8 cellular contexts compared by ENCODE assay signal in genomic region chr1:24793762-24794161, GRCh38. TPM values are rescaled to one million over a fixed set of nuclear protein-coding genes. Genes with fewer than 3 reads are reported as not detected.
DNase-seq lines count a peak whose midpoint lies in the region; ATAC-seq and TF ChIP-seq lines count a peak whose summit lies in the region.
"Had no signal": no experiment of that assay in that cellular context is flagged by ENCODE, and none has a peak within 500 bp of the region (broad histone marks: within the 10 kb centered on the region; RNA-seq: fewer than 3 reads in every experiment).

No MANE protein-coding gene starts in this region.

- H3K4me3 ChIP-seq in IMR-90 (ENCODE audit: insufficient read depth, low read depth, low read length) (no peak overlapping the region), mesodermal cell (ENCODE audit: extremely low read depth, insufficient read depth, low read length, poor library complexity, severe bottlenecking) (no peak overlapping the region), upper lobe of left lung (no peak overlapping the region)

- no peak overlapping the region for H4K5ac ChIP-seq in IMR-90 (ENCODE audit: low read depth, low read length)

- in situ Hi-C loops in IMR-90 (cut with MboI; ENCODE audit: low sequenced_read_pairs) (no loop called here), GM13976 (cut with MboI; ENCODE audit: low sequenced_read_pairs, unreplicated experiment) (no loop called here)

- H3K14ac ChIP-seq in IMR-90 (replicated peaks; ENCODE audit: low read depth, low read length), result no peak overlapping the region

- no peak overlapping the region; the same call in 1 of the 2 replicates for H3K4ac ChIP-seq in IMR-90 (ENCODE audit: low read depth, low read length)

- POLR2A ChIA-PET in IMR-90 (lab: Charles Lee; ENCODE audit: unreplicated experiment), result interaction anchor here (0.7 kb wide), 1 partner anchor 23 kb away, joined by 5 read pairs; no protein-coding TSS in a partner anchor

- peak; percentile 90 for DNase-seq in IMR-90
- peak; percentile 49 for DNase-seq in dermis blood vessel endothelial cell
- no peak for DNase-seq in upper lobe of left lung
- no peak for DNase-seq in cerebellum (ENCODE audit: low spot score)
- DNase-seq in anterior cingulate cortex (lab: John Stamatoyannopoulos, UW), result no peak
- DNase-seq in GM13976 (ENCODE audit: low spot score), result no peak
- DNase-seq: naive thymus-derived CD8-positive, alpha-beta T cell had no signal

- H2BK5ac ChIP-seq in IMR-90 (ENCODE audit: low read depth, low read length, poor library complexity, severe bottlenecking), result peak overlapping the region; percentile 95

- H3K36me3 ChIP-seq in IMR-90 (ENCODE audit: control insufficient read depth, insufficient read depth, low read length) (peaks cover 8% of the 10 kb centered on the region), mesodermal cell (ENCODE audit: control insufficient read depth, insufficient read depth, low read length) (peaks cover 20% of the 10 kb centered on the region), upper lobe of left lung (peaks cover 0 to 10% (median 8%) of the 10 kb centered on the region in 4 donors)

- no peak for TF ChIP-seq CTCF in IMR-90 (conservative IDR thresholded peaks at IDR 0.05; ENCODE audit: low read depth, low read length)
- TF ChIP-seq CTCF in upper lobe of left lung (IDR thresholded peaks at IDR 0.05), result no peak
- no peak for TF ChIP-seq CTCF in GM13976 (IDR thresholded peaks at IDR 0.05; ENCODE audit: borderline replicate concordance, control extremely low read depth, extremely low read depth, insufficient read depth, missing control alignments)

- TF ChIP-seq POLR2A in IMR-90 (IDR thresholded peaks at IDR 0.05; ENCODE audit: low read depth, low read length) (no peak), upper lobe of left lung (IDR thresholded peaks at IDR 0.05) (no peak)

- H3K27me3 ChIP-seq in IMR-90 (ENCODE audit: control insufficient read depth, insufficient read depth, low read length), result no peaks in the 10 kb centered on the region
- no peaks in the 10 kb centered on the region for H3K27me3 ChIP-seq in upper lobe of left lung

- H3K4me2 ChIP-seq in IMR-90 (ENCODE audit: low read depth, low read length), result peak overlapping the region; percentile 60; the same call in 1 of the 2 replicates

- no peak overlapping the region for H2BK120ac ChIP-seq in IMR-90 (ENCODE audit: low read depth, low read length)

- peaks cover 10% of the 10 kb centered on the region for H3K9me1 ChIP-seq in IMR-90 (ENCODE audit: insufficient read depth, low read length)

- ATAC-seq in IMR-90 (ENCODE audit: low read depth) (peak; percentile 82), upper lobe of left lung (ENCODE audit: low FRiP score in 2 of 2) (peak in 1 of 2 donors; percentile 66)
- ATAC-seq: naive thymus-derived CD8-positive, alpha-beta T cell had no signal

- H3K9me3 ChIP-seq in IMR-90 (ENCODE audit: control insufficient read depth, insufficient read depth, low read length) (no peaks in the 10 kb centered on the region), mesodermal cell (ENCODE audit: control insufficient read depth, low read length) (peaks cover 11% of the 10 kb centered on the region), upper lobe of left lung (no peaks in the 10 kb centered on the region)

- TF ChIP-seq RAD21 in IMR-90 (IDR thresholded peaks at IDR 0.05; ENCODE audit: low read length), result no peak

- peak overlapping the region in 1 of 2 experiments; percentile 48; a peak in 1 of 4 replicates for H4K8ac ChIP-seq in IMR-90 (ENCODE audit: low read depth in 2 of 2, low read length in 2 of 2)

- intact Hi-C loops in IMR-90 (cut with micrococcal nuclease), result loop anchor here (2.0 kb wide), 1 partner anchor 23 kb away; no protein-coding TSS in a partner anchor

- no peak overlapping the region for H2AK9ac ChIP-seq in IMR-90 (replicated peaks; ENCODE audit: low read depth, low read length, poor library complexity)

- no peak overlapping the region for H4K91ac ChIP-seq in IMR-90 (ENCODE audit: insufficient read depth, low read depth, low read length)

- CTCF ChIA-PET in IMR-90 (lab: Yijun Ruan, JAX), result interaction anchor here (0.6 to 1.3 kb wide), 3 partner anchors 22 to 475 kb away, joined by 3 read pairs; no protein-coding TSS in a partner anchor

- peaks cover 85% of the 10 kb centered on the region for H4K20me1 ChIP-seq in IMR-90 (ENCODE audit: insufficient read depth, low read length)

- H3K18ac ChIP-seq in IMR-90 (ENCODE audit: low read depth, low read length), result no peak overlapping the region; the same call in 1 of the 2 replicates

- BruUV-seq in IMR-90 (replicated peaks; lab: Mats Ljungman, UMichigan), result no TSS peak

- H2AK5ac ChIP-seq in IMR-90 (ENCODE audit: low read depth, low read length), result no peak overlapping the region

- H3K9ac ChIP-seq in IMR-90 (ENCODE audit: low read depth, low read length), result no peak overlapping the region

- no peak overlapping the region for H3K56ac ChIP-seq in IMR-90 (ENCODE audit: extremely low read depth, insufficient read depth, low read length)

- peak in 1 of 4 donors; percentile 20 for TF ChIP-seq EP300 in upper lobe of left lung (IDR thresholded peaks at IDR 0.05)

- H3K27ac ChIP-seq in IMR-90 (ENCODE audit: insufficient read depth, low read length) (no peak overlapping the region), mesodermal cell (ENCODE audit: low read depth, low read length, severe bottlenecking) (peak overlapping the region; percentile 30), upper lobe of left lung (peak overlapping the region; percentile 24 to 64 (median 42))

- H3K4me1 ChIP-seq in IMR-90 (ENCODE audit: control insufficient read depth, insufficient read depth, low read length) (peaks cover 12% of the 10 kb centered on the region), mesodermal cell (ENCODE audit: control insufficient read depth, insufficient read depth, low read length, poor library complexity, severe bottlenecking) (peaks cover 17% of the 10 kb centered on the region), upper lobe of left lung (peaks cover 6 to 28% (median 10%) of the 10 kb centered on the region in 4 donors)

- no CpG with 5 or more reads among the region's 2 CpGs for WGBS in IMR-90 (ENCODE audit: extremely low coverage in 2 of 2, insufficient read length in 1 of 2), 2 experiments
- WGBS in mesodermal cell (ENCODE audit: insufficient coverage in 2 of 2), 2 experiments, result 69 to 86% methylated on average over 2 of the region's 2 CpGs
- WGBS in upper lobe of left lung, 2 donors, result 24 to 39% methylated on average over 2 of the region's 2 CpGs

- H2BK20ac ChIP-seq in IMR-90 (ENCODE audit: low read depth, low read length), result 0 out of 2 replicates have a peak overlapping the region, but pooled peaks have one; percentile 10

- peaks cover 0 to 40% of the 10 kb centered on the region in 2 experiments; a peak in 2 of 4 replicates for H3K79me1 ChIP-seq in IMR-90 (ENCODE audit: low read depth in 1 of 2, low read length in 2 of 2)

- H2AFZ ChIP-seq in IMR-90 (replicated peaks; ENCODE audit: low read length, poor library complexity), result no peak overlapping the region

- peak overlapping the region; percentile 70; the same call in 1 of the 2 replicates for H3K23ac ChIP-seq in IMR-90 (ENCODE audit: low read depth, low read length)

- dilution Hi-C loops in IMR-90 (cut with HindIII; ENCODE audit: low sequenced_read_pairs, unreplicated experiment), result no loop called here

- no peak overlapping the region for H2BK15ac ChIP-seq in IMR-90 (ENCODE audit: low read depth, low read length)

TF ChIP-seq in IMR-90, 13 proteins besides CTCF, POLR2A, EP300 and RAD21:
- TF ChIP-seq MAFK (IDR thresholded peaks at IDR 0.05; ENCODE audit: low read depth, low read length), result peak; percentile 56
- no peak for TF ChIP-seq FOS (IDR thresholded peaks at IDR 0.05; ENCODE audit: low read depth, low read length)
- no peak for TF ChIP-seq MXI1 (IDR thresholded peaks at IDR 0.05; ENCODE audit: borderline replicate concordance, low read depth, low read length)

RNA-seq across cellular contexts. Expression of gene CLIC4, which starts 48.5 kb away (rescaled TPM):
- total RNA-seq in IMR-90 (2012; rRNA removed) (392 and 524 TPM in 2 replicates), dermis blood vessel endothelial cell (262 and 338 TPM in 2 replicates), upper lobe of left lung (100 to 1,000 TPM in 4 of 6 donors, 10 to 100 TPM in 2; 44.0 to 234 (median 147) TPM), cerebellum (76.4 TPM)
- polyA plus RNA-seq in IMR-90 (2012; rRNA removed), result 194 and 242 TPM in 2 replicates
- polyA plus RNA-seq in IMR-90 (2012; cell fraction: cytosol; rRNA removed), result 181 and 264 TPM in 2 replicates
- polyA plus RNA-seq in IMR-90 (2012; cell fraction: nucleus; rRNA removed; ENCODE audit: low replicate concordance), result 149 and 183 TPM in 2 replicates
- 207 TPM for polyA plus RNA-seq in mesodermal cell (2013, experiment 1 of 2)
- 227 TPM for polyA plus RNA-seq in mesodermal cell (2013, experiment 2 of 2)

Comparison
In these comparisons a context has a peak if more than half of its experiments do, and no peak if none do; other contexts are left out.
1. DNase-seq: peak in IMR-90 (single experiment) and dermis blood vessel endothelial cell (single experiment); none in upper lobe of left lung (0 of 2), cerebellum (single experiment), anterior cingulate cortex (0 of 58) and GM13976 (single experiment).